Comparison of ENCODE assay signal across 8 cellular contexts in genomic region chr9:133782157-133783130, GRCh38. TPM values are rescaled to one million over a fixed set of nuclear protein-coding genes. Genes with fewer than 3 reads are reported as not detected.
DNase-seq lines count a peak whose midpoint lies in the region; ATAC-seq, FAIRE-seq and TF ChIP-seq lines count a peak whose summit lies in the region.

No MANE protein-coding gene starts in this region.

- no peak overlapping the region for H3K4me3 ChIP-seq in breast epithelium

- TF ChIP-seq POLR2A in breast epithelium (IDR thresholded peaks at IDR 0.05): no peak

- H3K36me3 ChIP-seq in breast epithelium: no peaks in the 10 kb centered on the region

- ATAC-seq in GM19467 (IDR thresholded peaks at IDR 0.05; ENCODE audit: unreplicated experiment): no peak
- ATAC-seq in GM19455 (IDR thresholded peaks at IDR 0.05; ENCODE audit: unreplicated experiment): no peak

- H3K27ac ChIP-seq in VCaP (peak overlapping the region; percentile 69), breast epithelium (no peak overlapping the region)

- DNase-seq in GDM1 (lab: John Stamatoyannopoulos, UW): peak; percentile 54
- peak; percentile 58 for DNase-seq in MV-4-11 (lab: John Stamatoyannopoulos, UW)
- DNase-seq in breast epithelium (ENCODE audit: low spot score in 2 of 2): peak; percentile 64 to 73
- DNase-seq in stimulated activated CD4-positive, alpha-beta T cell treated with anti-CD3 and anti-CD28 coated beads, Interleukin-2, amount 100 ng/mL, for 24 hours: peak; percentile 76 to 79

- H3K9me3 ChIP-seq in breast epithelium: no peaks in the 10 kb centered on the region

- no peaks in the 10 kb centered on the region for H3K4me1 ChIP-seq in breast epithelium

- peak; percentile 98 for TF ChIP-seq CTCF in VCaP (conservative IDR thresholded peaks at IDR 0.05)
- TF ChIP-seq CTCF in breast epithelium (IDR thresholded peaks at IDR 0.05): peak; percentile 55 to 76 (median 74)

- no peaks in the 10 kb centered on the region for H3K27me3 ChIP-seq in breast epithelium

- intact Hi-C loops in breast epithelium (cut with DNase I; ENCODE audit: low total_unique reads): no loop called here

- peak; percentile 69 for FAIRE-seq in islet of Langerhans (lab: Jason Lieb, UNC)

RNA-seq across cellular contexts. Expression of gene SARDH, which starts 44.3 kb away (rescaled TPM):
- total RNA-seq in breast epithelium: 1 to 10 TPM in 2 of 3 donors, under 1 TPM in 1; 0.16 to 2.0 (median 1.0) TPM
